In genomic region chr17:19739241-19740201, GRCh38 we compare ENCODE assay signal across 24 cellular contexts. TPM values are rescaled to one million over a fixed set of nuclear protein-coding genes. Genes with fewer than 3 reads are reported as not detected.
DNase-seq lines count a peak whose midpoint lies in the region; ATAC-seq, FAIRE-seq and TF ChIP-seq lines count a peak whose summit lies in the region.
"Had no signal": no experiment of that assay in that cellular context is flagged by ENCODE, and none has a peak within 500 bp of the region (broad histone marks: within the 10 kb centered on the region; RNA-seq: fewer than 3 reads in every experiment).

No MANE protein-coding gene starts in this region.

- no peak for FAIRE-seq in HepG2 (lab: Jason Lieb, UNC)
- FAIRE-seq: A204.1, D721Med, GM12878 had no signal

- peak overlapping the region; percentile 69 for H3K4ac ChIP-seq in neuronal stem cell (ENCODE audit: low read length)

- DNase-seq in HepG2 (ENCODE audit: low spot score): no peak
- no peak for DNase-seq in right lobe of liver
- no peak for DNase-seq in neuronal stem cell (ENCODE audit: low spot score)
- DNase-seq in upper lobe of right lung: peak; percentile 61
- DNase-seq in 8988T: no peak
- DNase-seq: ACHN; AML-193; BE2C; CD4-positive, alpha-beta T cell; DMS 273 treated with DMSO at 0.1 percent for 48 hours; DMS79; EL; GDM1; H9 had no signal

- intact Hi-C loops in HepG2 (cut with micrococcal nuclease; ENCODE audit: unreplicated experiment) (no loop called here), right lobe of liver (cut with DNase I) (no loop called here), upper lobe of right lung (cut with DNase I) (no loop called here)

- H3K36me3 ChIP-seq in HepG2 (replicated peaks in 1 of 2; ENCODE audit: control insufficient read depth in 1 of 2, insufficient read depth in 2 of 2, low read length in 2 of 2) (no peaks in the 10 kb centered on the region), right lobe of liver (no peaks in the 10 kb centered on the region), neuronal stem cell (replicated peaks in 1 of 2; ENCODE audit: control insufficient read depth in 2 of 2, insufficient read depth in 2 of 2, low read length in 2 of 2) (no peaks in the 10 kb centered on the region), upper lobe of right lung (no peaks in the 10 kb centered on the region)
- H3K36me3 ChIP-seq: BE2C; BLaER1 treated with 17β-estradiol and CSF1 and Interleukin-3, amounts not matched to agents 10 nM and 100 nM had no signal

- H2AK5ac ChIP-seq in neuronal stem cell (ENCODE audit: low read depth, low read length): peak overlapping the region; percentile 5

- POLR2A ChIA-PET in HepG2 (lab: Yijun Ruan, JAX): no interaction called here

- H2BK15ac ChIP-seq in neuronal stem cell (ENCODE audit: low read length): peak overlapping the region; percentile 71

- no peak for TF ChIP-seq POLR2A in HepG2 (IDR thresholded peaks at IDR 0.05; ENCODE audit: insufficient read depth in 1 of 2, low read depth in 2 of 2, low read length in 2 of 2)
- TF ChIP-seq POLR2A in right lobe of liver (IDR thresholded peaks at IDR 0.05): no peak

- no peak overlapping the region for H3K9ac ChIP-seq in HepG2 (ENCODE audit: insufficient read depth, low read depth, low read length)
- peak overlapping the region; percentile 56 for H3K9ac ChIP-seq in neuronal stem cell (ENCODE audit: low read depth, low read length, poor library complexity)
- H3K9ac ChIP-seq: BLaER1 treated with 17β-estradiol and CSF1 and Interleukin-3, amounts not matched to agents 10 nM and 100 nM had no signal

- TF ChIP-seq EP300 in HepG2 (IDR thresholded peaks at IDR 0.05; ENCODE audit: low read depth in 2 of 2, low read length in 2 of 2): no peak
- no peak for TF ChIP-seq EP300 in HepG2 (CRISPR knock-in tag; IDR thresholded peaks at IDR 0.05; ENCODE audit: borderline replicate concordance)

- no peak overlapping the region for H3K4me2 ChIP-seq in HepG2 (ENCODE audit: low read depth, low read length)
- H3K4me2 ChIP-seq in neuronal stem cell (ENCODE audit: insufficient read depth, low read length, poor library complexity, severe bottlenecking): no peak overlapping the region
- H3K4me2 ChIP-seq: BLaER1 treated with 17β-estradiol and CSF1 and Interleukin-3, amounts not matched to agents 10 nM and 100 nM; GM23338 had no signal

- no peaks in the 10 kb centered on the region; a peak in 1 of 5 replicates for H3K27me3 ChIP-seq in HepG2 (ENCODE audit: control insufficient read depth in 1 of 2, insufficient read depth in 2 of 2, low read length in 2 of 2)
- H3K27me3 ChIP-seq in right lobe of liver: no peaks in the 10 kb centered on the region
- peaks cover 0 to 21% (median 0%) of the 10 kb centered on the region in 3 experiments for H3K27me3 ChIP-seq in neuronal stem cell (ENCODE audit: control insufficient read depth in 3 of 3, insufficient read depth in 3 of 3, low read depth in 1 of 3, low read length in 3 of 3)
- no peaks in the 10 kb centered on the region for H3K27me3 ChIP-seq in upper lobe of right lung
- H3K27me3 ChIP-seq: BE2C; BLaER1 treated with 17β-estradiol and CSF1 and Interleukin-3, amounts not matched to agents 10 nM and 100 nM had no signal

- H3K14ac ChIP-seq in neuronal stem cell (ENCODE audit: low read length): no peak overlapping the region

- H3K9me3 ChIP-seq in HepG2 (ENCODE audit: low read length): no peaks in the 10 kb centered on the region
- H3K9me3 ChIP-seq in right lobe of liver: no peaks in the 10 kb centered on the region
- peaks cover 0 to 2% of the 10 kb centered on the region in 2 donors for H3K9me3 ChIP-seq in neuronal stem cell (replicated peaks in 1 of 2; ENCODE audit: control insufficient read depth in 2 of 2, insufficient read depth in 1 of 2, low read depth in 1 of 2, low read length in 2 of 2)
- no peaks in the 10 kb centered on the region for H3K9me3 ChIP-seq in upper lobe of right lung
- H3K9me3 ChIP-seq: BE2C; BLaER1 treated with 17β-estradiol and CSF1 and Interleukin-3, amounts not matched to agents 10 nM and 100 nM had no signal

- no peak overlapping the region for H2BK120ac ChIP-seq in neuronal stem cell (ENCODE audit: low read depth, low read length)

- TF ChIP-seq CTCF in HepG2 (CRISPR knock-in tag; IDR thresholded peaks at IDR 0.05): no peak
- TF ChIP-seq CTCF in right lobe of liver (IDR thresholded peaks at IDR 0.05): no peak
- TF ChIP-seq CTCF in upper lobe of right lung (IDR thresholded peaks at IDR 0.05): no peak

- in situ Hi-C loops in HepG2 (cut with HindIII; ENCODE audit: extremely low pct_ligation_motif_present, low pct_unique_long_range_greater_than_20kb): no loop called here

- no peaks in the 10 kb centered on the region for H4K20me1 ChIP-seq in HepG2 (ENCODE audit: insufficient read depth, low read length)

- no peak for ATAC-seq in HepG2
- ATAC-seq in right lobe of liver: no peak
- ATAC-seq in upper lobe of right lung: no peak
- ATAC-seq in HG03432 (IDR thresholded peaks at IDR 0.05; ENCODE audit: unreplicated experiment): no peak
- ATAC-seq: GM12878, GM23338, HCT116 had no signal

- H4K91ac ChIP-seq in neuronal stem cell (ENCODE audit: low read depth, low read length, poor library complexity): peak overlapping the region; percentile 43

- H3K4me3 ChIP-seq in HepG2 (replicated peaks in 1 of 3; ENCODE audit: insufficient read depth in 1 of 3, low read depth in 2 of 3, low read length in 3 of 3) (no peak overlapping the region), right lobe of liver (no peak overlapping the region), neuronal stem cell (ENCODE audit: low read length in 2 of 2) (no peak overlapping the region), upper lobe of right lung (no peak overlapping the region)
- H3K4me3 ChIP-seq: BLaER1 treated with 17β-estradiol and CSF1 and Interleukin-3, amounts not matched to agents 10 nM and 100 nM; GM12878; GM23338 had no signal

- CTCF ChIA-PET in HepG2 (lab: Yijun Ruan, JAX; ENCODE audit: low intra/inter-chr PET ratio, low total read pairs): no interaction called here

- no peak for TF ChIP-seq RAD21 in HepG2 (CRISPR knock-in tag; IDR thresholded peaks at IDR 0.05)

- no peaks in the 10 kb centered on the region for H3K79me2 ChIP-seq in HepG2 (ENCODE audit: insufficient read depth, low read length)

- no TSS peak for BruUV-seq in HepG2 (replicated peaks; lab: Mats Ljungman, UMichigan)

- peak overlapping the region; percentile 45 for H3K18ac ChIP-seq in neuronal stem cell (ENCODE audit: low read length)

- H2AFZ ChIP-seq in HepG2 (ENCODE audit: low read length): no peak overlapping the region
- no peak overlapping the region for H2AFZ ChIP-seq in neuronal stem cell (ENCODE audit: low read length)
- H2AFZ ChIP-seq: GM23338 had no signal

- peaks cover 1% of the 10 kb centered on the region for H3K79me1 ChIP-seq in neuronal stem cell (ENCODE audit: low read depth, low read length)

- 89% methylated on average over 12 of the region's 26 CpGs for WGBS in HepG2 (ENCODE audit: low lambda C conversion rate)
- 85% methylated on average over 4 of the region's 26 CpGs for WGBS in right lobe of liver (ENCODE audit: insufficient coverage, low coverage, low lambda C conversion rate, missing lambda C conversion rate)
- no CpG with 5 or more reads among the region's 26 CpGs for WGBS in neuronal stem cell (ENCODE audit: extremely low coverage in 2 of 2, insufficient read length in 2 of 2, insufficient replicate concordance in 1 of 2), 2 donors

- no peak overlapping the region for H3K27ac ChIP-seq in HepG2 (ENCODE audit: extremely low read length, insufficient read depth, low read length)
- no peak overlapping the region for H3K27ac ChIP-seq in right lobe of liver
- H3K27ac ChIP-seq in neuronal stem cell (replicated peaks; ENCODE audit: low read length): no peak overlapping the region
- no peak overlapping the region for H3K27ac ChIP-seq in upper lobe of right lung
- H3K27ac ChIP-seq: BLaER1 treated with 17β-estradiol and CSF1 and Interleukin-3, amounts not matched to agents 10 nM and 100 nM had no signal

- H3K4me1 ChIP-seq in HepG2 (ENCODE audit: insufficient read depth, low read length) (peaks cover 47% of the 10 kb centered on the region), right lobe of liver (no peaks in the 10 kb centered on the region), neuronal stem cell (ENCODE audit: control insufficient read depth in 2 of 2, insufficient read depth in 1 of 2, low read depth in 1 of 2, low read length in 2 of 2) (peaks cover 2 to 3% of the 10 kb centered on the region in 2 donors), upper lobe of right lung (no peaks in the 10 kb centered on the region)
- H3K4me1 ChIP-seq: BE2C had no signal

- H2BK5ac ChIP-seq in neuronal stem cell (ENCODE audit: low read length): peak overlapping the region; percentile 42

- H4K8ac ChIP-seq in neuronal stem cell (ENCODE audit: low read depth, low read length): no peak overlapping the region

- no peak overlapping the region for H3K23ac ChIP-seq in neuronal stem cell (ENCODE audit: low read depth, low read length, poor library complexity)

- H2BK12ac ChIP-seq in neuronal stem cell (ENCODE audit: low read length): peak overlapping the region; percentile 93

RNA-seq across cellular contexts. Expression of gene ALDH3A1, which starts 8.6 kb away (rescaled TPM):
- total RNA-seq in HepG2 (2016; rRNA removed; fragmentation: Illumina TruSeq; extraction: Trizol) (0.45 and 0.62 TPM in 2 replicates), right lobe of liver (10 to 100 TPM in 2 of 6 experiments, 1 to 10 TPM in 2, under 1 TPM in 2; 0.26 to 13.8 (median 1.7) TPM), upper lobe of right lung (10.5 TPM)
- total RNA-seq in HepG2 (2016; cell fraction: cytosol; rRNA removed; fragmentation: Illumina TruSeq; extraction: Trizol; ENCODE audit: low read depth): 0.18 and 0.61 TPM in 2 replicates
- total RNA-seq in HepG2 (2016; cell fraction: insoluble cytoplasmic fraction; rRNA removed; fragmentation: Illumina TruSeq; extraction: Trizol): 0.50 and 0.65 TPM in 2 replicates
- 0.38 and 0.49 TPM in 2 replicates for total RNA-seq in HepG2 (2016; cell fraction: membrane; rRNA removed; fragmentation: Illumina TruSeq; extraction: Trizol)
- 0.25 and 0.50 TPM in 2 replicates for total RNA-seq in HepG2 (2016; cell fraction: nucleus; rRNA removed; fragmentation: Illumina TruSeq; extraction: Trizol)
- 0.07 and 0.29 TPM in 2 replicates for polyA plus RNA-seq in HepG2 (2011; rRNA removed)
- 0.09 TPM in 1 of 2 replicates, not detected in the other for polyA plus RNA-seq in HepG2 (2011; cell fraction: cytosol; rRNA removed)
- 0.11 and 0.19 TPM in 2 replicates for polyA plus RNA-seq in HepG2 (2011; cell fraction: nucleus; rRNA removed)
- polyA plus RNA-seq in HepG2 (2012): 0.08 and 0.13 TPM in 2 replicates
- 0.10 and 0.26 TPM in 2 replicates for polyA plus RNA-seq in HepG2 (2016; cell fraction: cytosol; fragmentation: Illumina TruSeq; extraction: Trizol; ENCODE audit: low read depth)
- polyA plus RNA-seq in HepG2 (2016; cell fraction: insoluble cytoplasmic fraction; fragmentation: Illumina TruSeq; extraction: Trizol; ENCODE audit: low read depth): 0.56 and 0.68 TPM in 2 replicates
- 0.30 and 0.86 TPM in 2 replicates for polyA plus RNA-seq in HepG2 (2016; cell fraction: membrane; fragmentation: Illumina TruSeq; extraction: Trizol; ENCODE audit: low read depth)
- 0.92 and 2.1 TPM in 2 replicates for polyA plus RNA-seq in HepG2 (2016; cell fraction: nucleus; fragmentation: Illumina TruSeq; extraction: Trizol; ENCODE audit: insufficient read depth, low read depth)
- polyA minus RNA-seq in HepG2 (2011; rRNA and poly(A)+ RNA removed; ENCODE audit: low replicate concordance): 10.9 TPM in 1 of 2 replicates, not detected in the other
- polyA minus RNA-seq in HepG2 (2011; cell fraction: cytosol; rRNA and poly(A)+ RNA removed): not detected in 2 replicates
- not detected in 2 replicates for polyA minus RNA-seq in HepG2 (2011; cell fraction: nucleus; rRNA and poly(A)+ RNA removed)
- 0.17 TPM for polyA plus RNA-seq in neuronal stem cell (2013, experiment 1 of 2)
- 0.40 TPM for polyA plus RNA-seq in neuronal stem cell (2013, experiment 2 of 2)
- total RNA-seq: CD4-positive, alpha-beta T cell; CD8-positive, alpha-beta memory T cell; GM12878 had no signal
- polyA plus RNA-seq: CD14-positive monocyte had no signal

RNA-seq across cellular contexts. Expression of gene SLC47A2, which starts 23.1 kb away (rescaled TPM):
- total RNA-seq in HepG2 (2016; rRNA removed; fragmentation: Illumina TruSeq; extraction: Trizol) (0.04 TPM in 1 of 2 replicates, not detected in the other), right lobe of liver (not detected), upper lobe of right lung (not detected)
- total RNA-seq in HepG2 (2016; cell fraction: cytosol; rRNA removed; fragmentation: Illumina TruSeq; extraction: Trizol; ENCODE audit: low read depth): not detected in 2 replicates
- total RNA-seq in HepG2 (2016; cell fraction: insoluble cytoplasmic fraction; rRNA removed; fragmentation: Illumina TruSeq; extraction: Trizol): 0.04 TPM in 1 of 2 replicates, not detected in the other
- 0.06 TPM in 1 of 2 replicates, not detected in the other for total RNA-seq in HepG2 (2016; cell fraction: membrane; rRNA removed; fragmentation: Illumina TruSeq; extraction: Trizol)
- 0.25 TPM in 1 of 2 replicates, not detected in the other for total RNA-seq in HepG2 (2016; cell fraction: nucleus; rRNA removed; fragmentation: Illumina TruSeq; extraction: Trizol)
- polyA plus RNA-seq in HepG2 (2011; rRNA removed): not detected in 2 replicates
- not detected in 2 replicates for polyA plus RNA-seq in HepG2 (2011; cell fraction: cytosol; rRNA removed)
- polyA plus RNA-seq in HepG2 (2011; cell fraction: nucleus; rRNA removed): not detected in 2 replicates
- 0.07 and 0.17 TPM in 2 replicates for polyA plus RNA-seq in HepG2 (2012)
- not detected in 2 replicates for polyA plus RNA-seq in HepG2 (2016; cell fraction: cytosol; fragmentation: Illumina TruSeq; extraction: Trizol; ENCODE audit: low read depth)
- polyA plus RNA-seq in HepG2 (2016; cell fraction: insoluble cytoplasmic fraction; fragmentation: Illumina TruSeq; extraction: Trizol; ENCODE audit: low read depth): not detected in 2 replicates
- not detected in 2 replicates for polyA plus RNA-seq in HepG2 (2016; cell fraction: membrane; fragmentation: Illumina TruSeq; extraction: Trizol; ENCODE audit: low read depth)
- polyA plus RNA-seq in HepG2 (2016; cell fraction: nucleus; fragmentation: Illumina TruSeq; extraction: Trizol; ENCODE audit: insufficient read depth, low read depth): not detected in 2 replicates
- 0.21 TPM in 1 of 2 replicates, not detected in the other for polyA minus RNA-seq in HepG2 (2011; rRNA and poly(A)+ RNA removed; ENCODE audit: low replicate concordance)
- not detected in 2 replicates for polyA minus RNA-seq in HepG2 (2011; cell fraction: cytosol; rRNA and poly(A)+ RNA removed)
- polyA minus RNA-seq in HepG2 (2011; cell fraction: nucleus; rRNA and poly(A)+ RNA removed): not detected in 2 replicates
- 0.14 TPM for polyA plus RNA-seq in neuronal stem cell (2013, experiment 1 of 2)
- polyA plus RNA-seq in neuronal stem cell (2013, experiment 2 of 2): 0.12 TPM
- total RNA-seq: CD4-positive, alpha-beta T cell; CD8-positive, alpha-beta memory T cell; GM12878; GM23338; H4; H9 had no signal
- polyA plus RNA-seq: CD14-positive monocyte; CD8-positive, alpha-beta memory T cell; GM12878; GM23338 had no signal
